Comparison of ENCODE assay signal across 29 cellular contexts in genomic region chr5:170067574-170068170, GRCh38. TPM values are rescaled to one million over a fixed set of nuclear protein-coding genes. Genes with fewer than 3 reads are reported as not detected.
A peak's percentile ranks its signal among the peaks of the same experiment; 100 is the strongest.
DNase-seq lines count a peak whose midpoint lies in the region; ATAC-seq and TF ChIP-seq lines count a peak whose summit lies in the region.
"Had no signal": no experiment of that assay in that cellular context is flagged by ENCODE, and none has a peak within 500 bp of the region (broad histone marks: within the 10 kb centered on the region; RNA-seq: fewer than 3 reads in every experiment).

No MANE protein-coding gene starts in this region.

- no peak overlapping the region for H2BK15ac ChIP-seq in mesenchymal stem cell (ENCODE audit: low read depth, poor library complexity, severe bottlenecking)

- TF ChIP-seq CTCF in OCI-LY3 (IDR thresholded peaks at IDR 0.05; ENCODE audit: low read depth, low read length): no peak

- no peak overlapping the region; the same call in 1 of the 2 replicates for H3K4me3 ChIP-seq in OCI-LY3 (ENCODE audit: low read length)
- H3K4me3 ChIP-seq in mesenchymal stem cell (ENCODE audit: insufficient read depth in 1 of 2, low read depth in 1 of 2, low read length in 2 of 2): no peak overlapping the region
- H3K4me3 ChIP-seq: PC-9, SJCRH30 had no signal

- H4K91ac ChIP-seq in mesenchymal stem cell (ENCODE audit: low read length): no peak overlapping the region

- no peak overlapping the region for H2BK12ac ChIP-seq in mesenchymal stem cell (ENCODE audit: low read length in 2 of 2)

- no peaks in the 10 kb centered on the region for H3K79me1 ChIP-seq in mesenchymal stem cell (replicated peaks; ENCODE audit: low read length, poor library complexity, severe bottlenecking)

- no peak overlapping the region for H3K18ac ChIP-seq in mesenchymal stem cell (ENCODE audit: low read depth in 1 of 2, low read length in 2 of 2)

- H3K4me2 ChIP-seq in OCI-LY3 (ENCODE audit: low read length) (peak overlapping the region; percentile 49; the same call in 1 of the 2 replicates), mesenchymal stem cell (ENCODE audit: low read length, poor library complexity, severe bottlenecking) (no peak overlapping the region)
- H3K4me2 ChIP-seq: KMS-11, PC-9 had no signal

- peaks cover 59% of the 10 kb centered on the region for H3K36me3 Mint-ChIP-seq in activated CD8-positive, alpha-beta memory T cell treated with anti-CD3 and anti-CD28 coated beads, Interleukin-2, amount 10 ng/mL, durations not matched to agents 7 days and 5 days
- peaks cover 82% of the 10 kb centered on the region for H3K36me3 Mint-ChIP-seq in stimulated activated memory B cell treated with anti-CD40 and anti-IgM and Interleukin-4, amounts not matched to agents 10 μg/mL and 1 μg/mL and 100 μg/mL, for 72 hours

- H3K27me3 Mint-ChIP-seq in activated CD8-positive, alpha-beta memory T cell treated with anti-CD3 and anti-CD28 coated beads, Interleukin-2, amount 10 ng/mL, durations not matched to agents 7 days and 5 days: no peaks in the 10 kb centered on the region
- no peaks in the 10 kb centered on the region for H3K27me3 Mint-ChIP-seq in stimulated activated memory B cell treated with anti-CD40 and anti-IgM and Interleukin-4, amounts not matched to agents 10 μg/mL and 1 μg/mL and 100 μg/mL, for 72 hours
- H3K27me3 Mint-ChIP-seq: IgD-negative memory B cell had no signal

- H3K9me3 Mint-ChIP-seq in activated CD8-positive, alpha-beta memory T cell treated with anti-CD3 and anti-CD28 coated beads, Interleukin-2, amount 10 ng/mL, durations not matched to agents 7 days and 5 days (ENCODE audit: low read depth): no peaks in the 10 kb centered on the region
- H3K9me3 Mint-ChIP-seq in stimulated activated memory B cell treated with anti-CD40 and anti-IgM and Interleukin-4, amounts not matched to agents 10 μg/mL and 1 μg/mL and 100 μg/mL, for 72 hours: peaks cover 3% of the 10 kb centered on the region
- H3K9me3 Mint-ChIP-seq: IgD-negative memory B cell had no signal

- H3K4me1 ChIP-seq in OCI-LY3 (ENCODE audit: low read length): peaks cover 19% of the 10 kb centered on the region
- no peaks in the 10 kb centered on the region for H3K4me1 ChIP-seq in mesenchymal stem cell (ENCODE audit: control insufficient read depth, insufficient read depth, low read depth, low read length)
- H3K4me1 ChIP-seq: SJCRH30 had no signal

- H3K23ac ChIP-seq in mesenchymal stem cell (ENCODE audit: low read length in 2 of 2): no peak overlapping the region

- no peaks in the 10 kb centered on the region for H3K4me1 Mint-ChIP-seq in activated CD8-positive, alpha-beta memory T cell treated with anti-CD3 and anti-CD28 coated beads, Interleukin-2, amount 10 ng/mL, durations not matched to agents 7 days and 5 days
- no peaks in the 10 kb centered on the region for H3K4me1 Mint-ChIP-seq in stimulated activated memory B cell treated with anti-CD40 and anti-IgM and Interleukin-4, amounts not matched to agents 10 μg/mL and 1 μg/mL and 100 μg/mL, for 72 hours
- H3K4me1 Mint-ChIP-seq: IgD-negative memory B cell had no signal

- no peak for DNase-seq in activated CD8-positive, alpha-beta memory T cell treated with anti-CD3 and anti-CD28 coated beads, Interleukin-2, amount 10 ng/mL, durations not matched to agents 7 days and 5 days
- no peak for DNase-seq in activated CD8-positive, alpha-beta memory T cell treated with anti-CD3 and anti-CD28 coated beads, Interleukin-2, amount 50 U/mL, for 4 hours
- DNase-seq in dermis blood vessel endothelial cell: peak; percentile 33
- no peak for DNase-seq in HK-2 (ENCODE audit: unreplicated experiment)
- DNase-seq in mesenchymal stem cell: no peak
- DNase-seq: 8988T, COR-L47, DMS53, HCEC 1CT, NCI-H1092, NCI-H1417 treated with DMSO at 0.1 percent for 48 hours, NCI-H1694 treated with DMSO at 0.1 percent for 48 hours, NCI-H2081, NCI-H226, NCI-H510A, PC-9, SJCRH30 had no signal

- no peak overlapping the region for H3K4ac ChIP-seq in mesenchymal stem cell (ENCODE audit: low read depth in 1 of 2, low read length in 2 of 2)

- H4K8ac ChIP-seq in mesenchymal stem cell (ENCODE audit: low read length): no peak overlapping the region

- H3K27ac ChIP-seq in OCI-LY3 (ENCODE audit: low read length) (peak overlapping the region; percentile 25; the same call in 1 of the 2 replicates), mesenchymal stem cell (ENCODE audit: low read length, poor library complexity, severe bottlenecking) (no peak overlapping the region)
- H3K27ac ChIP-seq: HL-60, KMS-11, PC-9, SJCRH30 had no signal

- H2BK5ac ChIP-seq in mesenchymal stem cell (ENCODE audit: low read depth, low read length, poor library complexity, severe bottlenecking): no peak overlapping the region

- no peaks in the 10 kb centered on the region for H3K27me3 ChIP-seq in OCI-LY3 (ENCODE audit: low read depth, low read length)
- H3K27me3 ChIP-seq in mesenchymal stem cell (ENCODE audit: control insufficient read depth in 1 of 2, insufficient read depth in 1 of 2, low read length in 2 of 2): peaks cover 0 to 14% of the 10 kb centered on the region in 2 experiments
- H3K27me3 ChIP-seq: SJCRH30 had no signal

- peak overlapping the region; percentile 45 for H3K27ac Mint-ChIP-seq in activated CD8-positive, alpha-beta memory T cell treated with anti-CD3 and anti-CD28 coated beads, Interleukin-2, amount 10 ng/mL, durations not matched to agents 7 days and 5 days
- H3K27ac Mint-ChIP-seq in stimulated activated memory B cell treated with anti-CD40 and anti-IgM and Interleukin-4, amounts not matched to agents 10 μg/mL and 1 μg/mL and 100 μg/mL, for 72 hours: peak overlapping the region; percentile 43

- CTCF ChIA-PET in activated CD8-positive, alpha-beta memory T cell treated with anti-CD3 and anti-CD28 coated beads, Interleukin-2, amount 10 ng/mL, durations not matched to agents 7 days and 5 days (lab: Charles Lee): interaction anchor here (1.3 kb wide), 1 partner anchor 32 kb away, joined by 3 read pairs; no protein-coding TSS in a partner anchor

- no peak overlapping the region for H2AFZ ChIP-seq in OCI-LY3 (ENCODE audit: low read depth, low read length)
- no peak overlapping the region for H2AFZ ChIP-seq in mesenchymal stem cell (ENCODE audit: low read depth, low read length)
- H2AFZ ChIP-seq: PC-9 had no signal

- peaks cover 30% of the 10 kb centered on the region; the same call in 1 of the 2 replicates for H4K20me1 ChIP-seq in OCI-LY3 (ENCODE audit: insufficient read depth, low read length)

- WGBS in mesenchymal stem cell: 68% methylated on average over 3 of the region's 4 CpGs

- no peak overlapping the region for H3K9ac ChIP-seq in OCI-LY3 (ENCODE audit: low read length)
- no peak overlapping the region for H3K9ac ChIP-seq in mesenchymal stem cell (ENCODE audit: low read length)
- H3K9ac ChIP-seq: KMS-11 had no signal

- H2AK5ac ChIP-seq in mesenchymal stem cell (ENCODE audit: low read length, severe bottlenecking): no peak overlapping the region

- no peak overlapping the region for H3K14ac ChIP-seq in mesenchymal stem cell (ENCODE audit: low read length in 2 of 2)

- H3K4me3 Mint-ChIP-seq in activated CD8-positive, alpha-beta memory T cell treated with anti-CD3 and anti-CD28 coated beads, Interleukin-2, amount 10 ng/mL, durations not matched to agents 7 days and 5 days: no peak overlapping the region
- H3K4me3 Mint-ChIP-seq in stimulated activated memory B cell treated with anti-CD40 and anti-IgM and Interleukin-4, amounts not matched to agents 10 μg/mL and 1 μg/mL and 100 μg/mL, for 72 hours: no peak overlapping the region
- H3K4me3 Mint-ChIP-seq: IgD-negative memory B cell had no signal

- no peak for ATAC-seq in activated CD8-positive, alpha-beta memory T cell treated with anti-CD3 and anti-CD28 coated beads, Interleukin-2, amount 10 ng/mL, durations not matched to agents 7 days and 5 days
- peak; percentile 34 for ATAC-seq in stimulated activated memory B cell treated with anti-CD40 and anti-IgM and Interleukin-4, amounts not matched to agents 10 μg/mL and 1 μg/mL and 100 μg/mL, for 72 hours
- no peak for ATAC-seq in GM18519 (IDR thresholded peaks at IDR 0.05; ENCODE audit: low FRiP score, unreplicated experiment)
- ATAC-seq: Right ventricle myocardium inferior had no signal

- no peaks in the 10 kb centered on the region for H3K79me2 ChIP-seq in OCI-LY3 (ENCODE audit: low read length)

- H3K36me3 ChIP-seq in OCI-LY3 (replicated peaks; ENCODE audit: low read depth, low read length): peaks cover 64% of the 10 kb centered on the region
- no peaks in the 10 kb centered on the region for H3K36me3 ChIP-seq in mesenchymal stem cell (ENCODE audit: control insufficient read depth in 1 of 2, insufficient read depth in 2 of 2, low read depth in 1 of 2, low read length in 2 of 2)
- H3K36me3 ChIP-seq: SJCRH30 had no signal

- no peaks in the 10 kb centered on the region for H3K9me3 ChIP-seq in OCI-LY3 (ENCODE audit: insufficient read depth, low read length)
- no peaks in the 10 kb centered on the region for H3K9me3 ChIP-seq in mesenchymal stem cell (ENCODE audit: control insufficient read depth, low read length)
- H3K9me3 ChIP-seq: SJCRH30 had no signal

- H2BK120ac ChIP-seq in mesenchymal stem cell (ENCODE audit: low read depth, low read length): no peak overlapping the region

RNA-seq across cellular contexts. Expression of gene FOXI1, which starts 38.0 kb away (rescaled TPM):
- total RNA-seq in activated CD8-positive, alpha-beta memory T cell treated with anti-CD3 and anti-CD28 coated beads, Interleukin-2, amount 10 ng/mL, durations not matched to agents 7 days and 5 days: not detected
- not detected in 2 replicates for total RNA-seq in dermis blood vessel endothelial cell
- polyA plus RNA-seq in mesenchymal stem cell (2013, experiment 1 of 2): not detected
- not detected for polyA plus RNA-seq in mesenchymal stem cell (2013, experiment 2 of 2)
- total RNA-seq: Daoy, G401, H1, PC-9, Right ventricle myocardium inferior, RPMI7951, SJCRH30 had no signal
- polyA plus RNA-seq: BJ, H1, IgD-negative memory B cell had no signal
